15 cellular contexts compared by ENCODE assay signal in the genomic region with DNA sequence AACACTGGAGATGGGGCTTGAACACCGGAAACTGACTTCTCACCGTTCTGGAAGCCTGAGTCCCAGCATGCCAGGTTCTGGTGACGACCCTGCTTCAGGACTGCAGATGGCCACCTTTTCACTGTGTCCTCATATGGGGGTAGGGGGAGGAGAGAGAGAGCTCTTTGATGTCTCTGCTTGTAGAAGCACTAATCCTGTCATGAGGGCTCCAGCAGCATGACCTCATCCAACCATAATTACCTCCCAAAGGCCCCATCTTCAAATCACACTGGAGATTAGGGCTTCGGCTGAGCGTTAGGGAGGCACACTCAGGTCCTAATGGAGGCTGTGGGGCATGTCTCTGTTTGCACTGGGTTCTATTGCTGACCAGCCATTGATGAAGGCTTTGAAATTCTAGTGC.
DNase-seq lines count a peak whose midpoint lies in the region; ATAC-seq and TF ChIP-seq lines count a peak whose summit lies in the region.
"Had no signal": no experiment of that assay in that cellular context is flagged by ENCODE, and none has a peak within 500 bp of the region (broad histone marks: within the 10 kb centered on the region; RNA-seq: fewer than 3 reads in every experiment).

No MANE protein-coding gene starts in this region.

- no peak for TF ChIP-seq CTCF in Peyer's patch (IDR thresholded peaks at IDR 0.05)

- no peaks in the 10 kb centered on the region for H3K36me3 ChIP-seq in Peyer's patch

- no peaks in the 10 kb centered on the region for H3K27me3 Mint-ChIP-seq in activated T-cell treated with anti-CD3 and anti-CD28 coated beads, Interleukin-2, amount 50 U/mL, for 4 hours (ENCODE audit: low read depth)

- H3K4me1 Mint-ChIP-seq in activated T-cell treated with anti-CD3 and anti-CD28 coated beads, Interleukin-2, amount 50 U/mL, for 4 hours (ENCODE audit: low read depth), result no peaks in the 10 kb centered on the region
- H3K4me1 Mint-ChIP-seq: CD14-positive monocyte had no signal

- no peaks in the 10 kb centered on the region for H3K27me3 ChIP-seq in Peyer's patch

- ATAC-seq in activated T-cell treated with anti-CD3 and anti-CD28 coated beads, Interleukin-2, amount 50 U/mL, for 4 hours, result no peak
- ATAC-seq: A549; CD8-positive, alpha-beta T cell; HepG2 had no signal

- DNase-seq in NCI-H748 (lab: John Stamatoyannopoulos, UW; ENCODE audit: unreplicated experiment) (peak; percentile 28), NCI-H748 treated with DMSO at 0.1 percent for 48 hours (lab: John Stamatoyannopoulos, UW) (no peak), NCI-H524 treated with DMSO at 0.1 percent for 48 hours (lab: John Stamatoyannopoulos, UW) (peak; percentile 26), left kidney (ENCODE audit: low read depth, low spot score) (peak; percentile 59), Peyer's patch (no peak)
- DNase-seq in activated T-cell treated with anti-CD3 and anti-CD28 coated beads, Interleukin-2, amount 50 U/mL, for 4 hours, result no peak
- no peak for DNase-seq in activated T-cell treated with anti-CD3 and anti-CD28 coated beads, Interleukin-2, amount 50 U/mL, for 48 hours
- DNase-seq: CD8-positive, alpha-beta T cell; COR-L47; DMS53; GF-D8; HCEC 1CT had no signal

- no peak for TF ChIP-seq POLR2A in Peyer's patch (IDR thresholded peaks at IDR 0.05)

- peaks cover 0 to 8% (median 0%) of the 10 kb centered on the region in 4 donors for H3K9me3 ChIP-seq in Peyer's patch

- no peak overlapping the region for H3K27ac ChIP-seq in Peyer's patch
- H3K27ac ChIP-seq: A549 had no signal

- peaks cover 15% of the 10 kb centered on the region for H3K9me3 Mint-ChIP-seq in activated T-cell treated with anti-CD3 and anti-CD28 coated beads, Interleukin-2, amount 50 U/mL, for 4 hours

- no peak overlapping the region for H3K4me3 ChIP-seq in Peyer's patch
- H3K4me3 ChIP-seq: A549 had no signal

- no peak overlapping the region for H3K4me3 Mint-ChIP-seq in activated T-cell treated with anti-CD3 and anti-CD28 coated beads, Interleukin-2, amount 50 U/mL, for 4 hours
- H3K4me3 Mint-ChIP-seq: CD14-positive monocyte; CD8-positive, alpha-beta T cell had no signal

- H3K4me1 ChIP-seq in Peyer's patch, result no peaks in the 10 kb centered on the region
- H3K4me1 ChIP-seq: A549 had no signal

- H3K36me3 Mint-ChIP-seq in activated T-cell treated with anti-CD3 and anti-CD28 coated beads, Interleukin-2, amount 50 U/mL, for 4 hours (ENCODE audit: insufficient read depth), result no peaks in the 10 kb centered on the region
- H3K36me3 Mint-ChIP-seq: CD14-positive monocyte; CD8-positive, alpha-beta T cell had no signal

Comparison
In these comparisons a context has a peak if more than half of its experiments do, and no peak if none do; other contexts are left out.
1. DNase-seq: peak in NCI-H748 (single experiment), NCI-H524 treated with DMSO at 0.1 percent for 48 hours (single experiment) and left kidney (single experiment); none in NCI-H748 treated with DMSO at 0.1 percent for 48 hours (single experiment), Peyer's patch (0 of 3), activated T-cell treated with anti-CD3 and anti-CD28 coated beads, Interleukin-2, amount 50 U/mL, for 4 hours (single experiment) and activated T-cell treated with anti-CD3 and anti-CD28 coated beads, Interleukin-2, amount 50 U/mL, for 48 hours (0 of 2).